1 cellular context compared by ENCODE assay signal in the genomic region with DNA sequence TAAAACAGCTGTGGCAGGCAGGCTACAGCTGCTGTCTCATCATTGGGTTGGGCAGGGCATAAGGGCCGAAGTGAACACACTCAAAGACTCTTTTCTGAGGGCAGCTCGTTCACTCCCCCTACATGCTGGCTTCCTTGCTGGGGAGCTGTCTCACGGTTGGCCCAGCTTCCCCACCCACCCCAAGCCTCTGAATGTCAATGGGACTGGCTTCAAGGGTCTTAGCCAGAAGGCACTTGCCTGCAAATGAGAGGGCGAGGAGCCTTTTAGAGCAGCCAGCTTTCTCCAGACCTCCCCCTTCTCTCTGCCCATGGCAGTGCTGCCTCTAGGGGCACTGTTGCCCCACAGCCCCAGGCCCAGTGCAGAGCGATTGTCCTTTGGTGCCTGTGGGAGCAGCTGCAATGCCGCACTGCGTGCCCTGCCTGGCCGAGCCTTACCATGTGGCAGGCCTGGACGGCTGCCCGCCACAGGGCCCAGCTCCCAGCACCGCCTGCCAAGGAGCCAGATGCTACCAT.
A peak's percentile ranks its signal among the peaks of the same experiment; 100 is the strongest.
TF ChIP-seq lines count a peak whose summit lies in the region.

No MANE protein-coding gene starts in this region.

TF ChIP-seq in HepG2, 621 proteins besides CTCF, POLR2A, EP300 and RAD21 (continued from another document):
- TF ChIP-seq, protein P1, sequence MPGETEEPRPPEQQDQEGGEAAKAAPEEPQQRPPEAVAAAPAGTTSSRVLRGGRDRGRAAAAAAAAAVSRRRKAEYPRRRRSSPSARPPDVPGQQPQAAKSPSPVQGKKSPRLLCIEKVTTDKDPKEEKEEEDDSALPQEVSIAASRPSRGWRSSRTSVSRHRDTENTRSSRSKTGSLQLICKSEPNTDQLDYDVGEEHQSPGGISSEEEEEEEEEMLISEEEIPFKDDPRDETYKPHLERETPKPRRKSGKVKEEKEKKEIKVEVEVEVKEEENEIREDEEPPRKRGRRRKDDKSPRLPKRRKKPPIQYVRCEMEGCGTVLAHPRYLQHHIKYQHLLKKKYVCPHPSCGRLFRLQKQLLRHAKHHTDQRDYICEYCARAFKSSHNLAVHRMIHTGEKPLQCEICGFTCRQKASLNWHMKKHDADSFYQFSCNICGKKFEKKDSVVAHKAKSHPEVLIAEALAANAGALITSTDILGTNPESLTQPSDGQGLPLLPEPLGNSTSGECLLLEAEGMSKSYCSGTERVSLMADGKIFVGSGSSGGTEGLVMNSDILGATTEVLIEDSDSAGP (CRISPR knock-in tag; IDR thresholded peaks at IDR 0.05; ENCODE audit: borderline replicate concordance) = 0 out of 2 replicates have a peak, but pooled peaks have one; percentile 18
- peak; percentile 36; the same call in 1 of the 2 replicates for TF ChIP-seq ZNF768 (CRISPR knock-in tag; IDR thresholded peaks at IDR 0.05)
- peak; percentile 32 for TF ChIP-seq AGO2 (optimal IDR thresholded peaks at IDR 0.05; ENCODE audit: low read depth, low read length)
- TF ChIP-seq, protein P2, sequence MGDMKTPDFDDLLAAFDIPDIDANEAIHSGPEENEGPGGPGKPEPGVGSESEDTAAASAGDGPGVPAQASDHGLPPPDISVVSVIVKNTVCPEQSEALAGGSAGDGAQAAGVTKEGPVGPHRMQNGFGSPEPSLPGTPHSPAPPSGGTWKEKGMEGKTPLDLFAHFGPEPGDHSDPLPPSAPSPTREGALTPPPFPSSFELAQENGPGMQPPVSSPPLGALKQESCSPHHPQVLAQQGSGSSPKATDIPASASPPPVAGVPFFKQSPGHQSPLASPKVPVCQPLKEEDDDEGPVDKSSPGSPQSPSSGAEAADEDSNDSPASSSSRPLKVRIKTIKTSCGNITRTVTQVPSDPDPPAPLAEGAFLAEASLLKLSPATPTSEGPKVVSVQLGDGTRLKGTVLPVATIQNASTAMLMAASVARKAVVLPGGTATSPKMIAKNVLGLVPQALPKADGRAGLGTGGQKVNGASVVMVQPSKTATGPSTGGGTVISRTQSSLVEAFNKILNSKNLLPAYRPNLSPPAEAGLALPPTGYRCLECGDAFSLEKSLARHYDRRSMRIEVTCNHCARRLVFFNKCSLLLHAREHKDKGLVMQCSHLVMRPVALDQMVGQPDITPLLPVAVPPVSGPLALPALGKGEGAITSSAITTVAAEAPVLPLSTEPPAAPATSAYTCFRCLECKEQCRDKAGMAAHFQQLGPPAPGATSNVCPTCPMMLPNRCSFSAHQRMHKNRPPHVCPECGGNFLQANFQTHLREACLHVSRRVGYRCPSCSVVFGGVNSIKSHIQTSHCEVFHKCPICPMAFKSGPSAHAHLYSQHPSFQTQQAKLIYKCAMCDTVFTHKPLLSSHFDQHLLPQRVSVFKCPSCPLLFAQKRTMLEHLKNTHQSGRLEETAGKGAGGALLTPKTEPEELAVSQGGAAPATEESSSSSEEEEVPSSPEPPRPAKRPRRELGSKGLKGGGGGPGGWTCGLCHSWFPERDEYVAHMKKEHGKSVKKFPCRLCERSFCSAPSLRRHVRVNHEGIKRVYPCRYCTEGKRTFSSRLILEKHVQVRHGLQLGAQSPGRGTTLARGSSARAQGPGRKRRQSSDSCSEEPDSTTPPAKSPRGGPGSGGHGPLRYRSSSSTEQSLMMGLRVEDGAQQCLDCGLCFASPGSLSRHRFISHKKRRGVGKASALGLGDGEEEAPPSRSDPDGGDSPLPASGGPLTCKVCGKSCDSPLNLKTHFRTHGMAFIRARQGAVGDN (CRISPR knock-in tag; IDR thresholded peaks at IDR 0.05) = peak; percentile 36; the same call in 1 of the 2 replicates
- TF ChIP-seq ATRX (CRISPR knock-in tag; IDR thresholded peaks at IDR 0.05; ENCODE audit: borderline replicate concordance) = no peak
- no peak for TF ChIP-seq MAFK (conservative IDR thresholded peaks at IDR 0.05 in 1 of 2, IDR thresholded peaks at IDR 0.05 in 1 of 2; ENCODE audit: low read length in 2 of 2)
- TF ChIP-seq PTBP1 (IDR thresholded peaks at IDR 0.05; ENCODE audit: low read depth, low read length, poor library complexity, severe bottlenecking) = no peak
- TF ChIP-seq SAP130 (CRISPR knock-in tag; IDR thresholded peaks at IDR 0.05; ENCODE audit: low read depth) = no peak
- TF ChIP-seq ZNF10 (CRISPR knock-in tag; IDR thresholded peaks at IDR 0.05; ENCODE audit: borderline replicate concordance, low read depth) = no peak
- TF ChIP-seq ZNF775 (CRISPR knock-in tag; IDR thresholded peaks at IDR 0.05; ENCODE audit: borderline replicate concordance) = no peak
- no peak for TF ChIP-seq ZSCAN29 (CRISPR knock-in tag; conservative IDR thresholded peaks at IDR 0.05)
- TF ChIP-seq HDAC1 (CRISPR knock-in tag; IDR thresholded peaks at IDR 0.05) = no peak
- no peak for TF ChIP-seq ZFP36 (IDR thresholded peaks at IDR 0.05; ENCODE audit: borderline replicate concordance, low read depth, low read length, partially characterized antibody)
- no peak for TF ChIP-seq ELF3 (CRISPR knock-in tag; IDR thresholded peaks at IDR 0.05)
- no peak for TF ChIP-seq ZNF253 (CRISPR knock-in tag; IDR thresholded peaks at IDR 0.05; ENCODE audit: borderline replicate concordance)
- TF ChIP-seq CBFB (CRISPR knock-in tag; IDR thresholded peaks at IDR 0.05) = no peak
- TF ChIP-seq STAG1 (CRISPR knock-in tag; IDR thresholded peaks at IDR 0.05) = peak; percentile 82
- TF ChIP-seq REPIN1 (CRISPR knock-in tag; IDR thresholded peaks at IDR 0.05; ENCODE audit: borderline replicate concordance, low read depth) = peak; percentile 27; the same call in 1 of the 2 replicates
- TF ChIP-seq, protein P3, sequence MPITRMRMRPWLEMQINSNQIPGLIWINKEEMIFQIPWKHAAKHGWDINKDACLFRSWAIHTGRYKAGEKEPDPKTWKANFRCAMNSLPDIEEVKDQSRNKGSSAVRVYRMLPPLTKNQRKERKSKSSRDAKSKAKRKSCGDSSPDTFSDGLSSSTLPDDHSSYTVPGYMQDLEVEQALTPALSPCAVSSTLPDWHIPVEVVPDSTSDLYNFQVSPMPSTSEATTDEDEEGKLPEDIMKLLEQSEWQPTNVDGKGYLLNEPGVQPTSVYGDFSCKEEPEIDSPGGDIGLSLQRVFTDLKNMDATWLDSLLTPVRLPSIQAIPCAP (CRISPR knock-in tag; IDR thresholded peaks at IDR 0.05; ENCODE audit: low read depth) = no peak
